In the genomic region with DNA sequence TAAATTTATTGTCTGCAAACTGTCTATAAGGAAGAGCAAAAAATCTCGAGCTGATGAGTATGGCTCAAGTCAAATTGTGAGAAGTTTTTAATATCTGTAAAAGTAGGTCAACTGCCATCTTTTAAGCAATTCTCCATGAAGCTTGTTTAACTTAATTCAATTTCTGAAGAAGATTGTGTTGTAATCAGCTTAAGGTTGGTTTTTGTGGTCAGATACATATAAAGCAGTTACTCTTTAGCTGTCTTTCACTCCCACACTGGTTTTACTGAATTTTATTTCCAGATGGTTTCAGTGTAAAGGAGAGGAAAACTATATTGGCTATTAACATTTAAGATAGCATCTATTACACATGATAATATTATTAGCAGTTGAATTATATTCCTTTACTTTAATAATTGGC, we compare ENCODE assay signal across 28 cellular contexts.
"Had no signal": no experiment of that assay in that cellular context is flagged by ENCODE, and none has a peak within 500 bp of the region (broad histone marks: within the 10 kb centered on the region; RNA-seq: fewer than 3 reads in every experiment).

No MANE protein-coding gene starts in this region.

- H3K4me3 ChIP-seq: cardiac muscle cell, MG63, SJSA1 had no signal

- H3K27me3 Mint-ChIP-seq: activated B cell treated with CpG ODN at 0.5 μM for 24 hours; activated CD4-positive, alpha-beta T cell treated with anti-CD3 and anti-CD28 coated beads, Interleukin-2, amount 10 ng/mL, durations not matched to agents 24 days and 14 days; activated CD8-positive, alpha-beta memory T cell treated with anti-CD3 and anti-CD28 coated beads, Interleukin-2, amount 10 ng/mL, durations not matched to agents 7 days and 5 days; activated naive CD8-positive, alpha-beta T cell; T-helper 17 cell had no signal

- H3K36me3 Mint-ChIP-seq: activated CD8-positive, alpha-beta memory T cell treated with anti-CD3 and anti-CD28 coated beads, Interleukin-2, amount 10 ng/mL, durations not matched to agents 7 days and 5 days; activated naive CD8-positive, alpha-beta T cell; brain had no signal

- H3K4me1 Mint-ChIP-seq: activated B cell treated with CpG ODN at 0.5 μM for 24 hours; activated CD4-positive, alpha-beta T cell treated with anti-CD3 and anti-CD28 coated beads, Interleukin-2, amount 10 ng/mL, durations not matched to agents 24 days and 14 days; activated CD8-positive, alpha-beta memory T cell treated with anti-CD3 and anti-CD28 coated beads, Interleukin-2, amount 10 ng/mL, durations not matched to agents 7 days and 5 days; brain; T-helper 17 cell had no signal

- H3K27ac Mint-ChIP-seq: activated B cell treated with CpG ODN at 0.5 μM for 24 hours; activated CD4-positive, alpha-beta T cell treated with anti-CD3 and anti-CD28 coated beads, Interleukin-2, amount 10 ng/mL, durations not matched to agents 24 days and 14 days; activated CD8-positive, alpha-beta memory T cell treated with anti-CD3 and anti-CD28 coated beads, Interleukin-2, amount 10 ng/mL, durations not matched to agents 7 days and 5 days; activated naive CD8-positive, alpha-beta T cell; brain; T-helper 17 cell had no signal

- H3K4me3 Mint-ChIP-seq: activated B cell treated with CpG ODN at 0.5 μM for 24 hours; activated CD4-positive, alpha-beta T cell treated with anti-CD3 and anti-CD28 coated beads, Interleukin-2, amount 10 ng/mL, durations not matched to agents 24 days and 14 days; activated CD8-positive, alpha-beta memory T cell treated with anti-CD3 and anti-CD28 coated beads, Interleukin-2, amount 10 ng/mL, durations not matched to agents 7 days and 5 days; activated naive CD8-positive, alpha-beta T cell; activated T-cell treated with anti-CD3 and anti-CD28 coated beads, Interleukin-2, amount 50 U/mL, for 4 hours; brain; T-helper 17 cell had no signal

- H3K27me3 ChIP-seq: cardiac muscle cell, MG63, SJSA1 had no signal

- H3K27ac ChIP-seq: cardiac muscle cell, SJSA1 had no signal

- H3K36me3 ChIP-seq: cardiac muscle cell, MG63, SJSA1 had no signal

- H3K4me1 ChIP-seq: SJSA1 had no signal

- DNase-seq: activated B cell treated with CpG ODN at 0.5 μM for 24 hours; activated CD4-positive, alpha-beta T cell treated with anti-CD3 and anti-CD28 coated beads for 1 hour; activated CD4-positive, alpha-beta T cell treated with anti-CD3 and anti-CD28 coated beads, Interleukin-2, amount 10 ng/mL, durations not matched to agents 24 days and 14 days; activated CD4-positive, alpha-beta T cell treated with anti-CD3 and anti-CD28 coated beads, Interleukin-2, amount 50 U/mL, for 48 hours; activated CD8-positive, alpha-beta memory T cell treated with anti-CD3 and anti-CD28 coated beads, Interleukin-2, amount 10 ng/mL, durations not matched to agents 7 days and 5 days; activated effector memory CD4-positive, alpha-beta T cell treated with anti-CD3 and anti-CD28 coated beads, Interleukin-2, amount 50 U/mL, for 16 hours; activated naive CD4-positive, alpha-beta T cell treated with Interleukin-2 at 50 U/mL for 16 hours; activated T-cell treated with anti-CD3 and anti-CD28 coated beads, Interleukin-2, amount 50 U/mL, for 4 hours; amygdala; KG1; MG63; NCI-H1092 treated with DMSO at 0.1 percent for 48 hours; NCI-H1417 treated with DMSO at 0.1 percent for 48 hours; NCI-H1694; NCI-H2029; NCI-H2107; NCI-H2171 treated with DMSO at 0.1 percent for 48 hours; NCI-H226; NCI-H526; NCI-H774; PC-3; SHP77; T-helper 17 cell; T-helper 9 cell had no signal

- H3K9me3 ChIP-seq: MG63, SJSA1 had no signal

- ATAC-seq: activated CD8-positive, alpha-beta memory T cell treated with anti-CD3 and anti-CD28 coated beads, Interleukin-2, amount 10 ng/mL, durations not matched to agents 7 days and 5 days; activated T-cell treated with anti-CD3 and anti-CD28 coated beads, Interleukin-2, amount 50 U/mL, for 4 hours; PC-3; T-helper 17 cell had no signal
